In genomic region chr12:12495536-12495935, GRCh38 we compare ENCODE assay signal across 1 cellular context.
TF ChIP-seq lines count a peak whose summit lies in the region.

No MANE protein-coding gene starts in this region.

TF ChIP-seq in H1, 55 proteins besides CTCF, POLR2A, EP300 and RAD21:
- TF ChIP-seq ATF2 (IDR thresholded peaks at IDR 0.05; ENCODE audit: low read length) = no peak
